In the genomic region with DNA sequence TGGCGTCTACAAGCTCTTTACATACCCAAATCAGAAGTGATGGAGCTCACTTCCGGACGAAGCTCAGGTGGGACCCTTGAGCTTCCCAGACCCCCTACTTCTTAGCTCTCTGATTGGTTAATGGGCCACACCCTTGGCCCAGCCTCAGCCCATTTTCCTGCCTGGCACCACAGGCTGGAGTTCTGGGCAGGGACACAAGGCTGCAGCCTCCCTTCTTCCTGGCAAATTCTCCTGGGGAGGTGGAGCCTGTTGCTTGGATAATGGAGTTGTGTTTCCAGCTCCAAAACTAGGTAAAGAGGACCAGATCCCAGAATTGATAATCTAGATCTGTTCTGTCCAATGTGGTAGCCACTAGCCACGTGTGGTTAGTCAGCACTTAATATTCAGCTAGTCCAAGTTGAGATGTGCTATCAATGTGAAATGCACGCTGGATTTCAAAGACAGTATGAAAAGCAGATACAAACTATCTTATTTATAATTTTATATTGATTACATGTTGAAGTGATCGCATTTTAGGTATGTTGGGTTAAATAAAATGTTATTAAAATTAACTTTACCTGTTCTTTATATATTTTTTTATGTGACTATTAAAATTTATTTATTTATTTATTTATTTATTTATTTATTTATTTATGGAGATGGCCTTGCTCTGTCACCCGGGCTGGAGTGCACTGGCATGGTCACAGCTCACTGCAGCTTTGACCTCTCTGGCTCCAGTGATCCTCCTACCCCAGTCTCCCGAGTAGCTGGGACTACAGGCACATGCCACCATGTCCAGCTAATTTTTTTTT, we compare ENCODE assay signal across 1 cellular context.
TF ChIP-seq lines count a peak whose summit lies in the region.

No MANE protein-coding gene starts in this region.

TF ChIP-seq in HEK293, 187 proteins besides CTCF, POLR2A, EP300 and RAD21 (continued from another document):
- TF ChIP-seq, protein P1, sequence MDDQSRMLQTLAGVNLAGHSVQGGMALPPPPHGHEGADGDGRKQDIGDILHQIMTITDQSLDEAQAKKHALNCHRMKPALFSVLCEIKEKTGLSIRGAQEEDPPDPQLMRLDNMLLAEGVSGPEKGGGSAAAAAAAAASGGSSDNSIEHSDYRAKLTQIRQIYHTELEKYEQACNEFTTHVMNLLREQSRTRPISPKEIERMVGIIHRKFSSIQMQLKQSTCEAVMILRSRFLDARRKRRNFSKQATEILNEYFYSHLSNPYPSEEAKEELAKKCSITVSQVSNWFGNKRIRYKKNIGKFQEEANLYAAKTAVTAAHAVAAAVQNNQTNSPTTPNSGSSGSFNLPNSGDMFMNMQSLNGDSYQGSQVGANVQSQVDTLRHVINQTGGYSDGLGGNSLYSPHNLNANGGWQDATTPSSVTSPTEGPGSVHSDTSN (CRISPR knock-in tag; IDR thresholded peaks at IDR 0.05) = no peak
- peak; percentile 81 for TF ChIP-seq ZNF558 (tag by site-specific recombination; IDR thresholded peaks at IDR 0.05)
- TF ChIP-seq ZNF266 (tag by site-specific recombination; IDR thresholded peaks at IDR 0.05; ENCODE audit: low read depth) = 0 out of 2 replicates have a peak, but pooled peaks have one; percentile 38
- TF ChIP-seq, protein P2, sequence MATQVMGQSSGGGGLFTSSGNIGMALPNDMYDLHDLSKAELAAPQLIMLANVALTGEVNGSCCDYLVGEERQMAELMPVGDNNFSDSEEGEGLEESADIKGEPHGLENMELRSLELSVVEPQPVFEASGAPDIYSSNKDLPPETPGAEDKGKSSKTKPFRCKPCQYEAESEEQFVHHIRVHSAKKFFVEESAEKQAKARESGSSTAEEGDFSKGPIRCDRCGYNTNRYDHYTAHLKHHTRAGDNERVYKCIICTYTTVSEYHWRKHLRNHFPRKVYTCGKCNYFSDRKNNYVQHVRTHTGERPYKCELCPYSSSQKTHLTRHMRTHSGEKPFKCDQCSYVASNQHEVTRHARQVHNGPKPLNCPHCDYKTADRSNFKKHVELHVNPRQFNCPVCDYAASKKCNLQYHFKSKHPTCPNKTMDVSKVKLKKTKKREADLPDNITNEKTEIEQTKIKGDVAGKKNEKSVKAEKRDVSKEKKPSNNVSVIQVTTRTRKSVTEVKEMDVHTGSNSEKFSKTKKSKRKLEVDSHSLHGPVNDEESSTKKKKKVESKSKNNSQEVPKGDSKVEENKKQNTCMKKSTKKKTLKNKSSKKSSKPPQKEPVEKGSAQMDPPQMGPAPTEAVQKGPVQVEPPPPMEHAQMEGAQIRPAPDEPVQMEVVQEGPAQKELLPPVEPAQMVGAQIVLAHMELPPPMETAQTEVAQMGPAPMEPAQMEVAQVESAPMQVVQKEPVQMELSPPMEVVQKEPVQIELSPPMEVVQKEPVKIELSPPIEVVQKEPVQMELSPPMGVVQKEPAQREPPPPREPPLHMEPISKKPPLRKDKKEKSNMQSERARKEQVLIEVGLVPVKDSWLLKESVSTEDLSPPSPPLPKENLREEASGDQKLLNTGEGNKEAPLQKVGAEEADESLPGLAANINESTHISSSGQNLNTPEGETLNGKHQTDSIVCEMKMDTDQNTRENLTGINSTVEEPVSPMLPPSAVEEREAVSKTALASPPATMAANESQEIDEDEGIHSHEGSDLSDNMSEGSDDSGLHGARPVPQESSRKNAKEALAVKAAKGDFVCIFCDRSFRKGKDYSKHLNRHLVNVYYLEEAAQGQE (tag by site-specific recombination; IDR thresholded peaks at IDR 0.05) = peak; percentile 64
- TF ChIP-seq, protein P3, sequence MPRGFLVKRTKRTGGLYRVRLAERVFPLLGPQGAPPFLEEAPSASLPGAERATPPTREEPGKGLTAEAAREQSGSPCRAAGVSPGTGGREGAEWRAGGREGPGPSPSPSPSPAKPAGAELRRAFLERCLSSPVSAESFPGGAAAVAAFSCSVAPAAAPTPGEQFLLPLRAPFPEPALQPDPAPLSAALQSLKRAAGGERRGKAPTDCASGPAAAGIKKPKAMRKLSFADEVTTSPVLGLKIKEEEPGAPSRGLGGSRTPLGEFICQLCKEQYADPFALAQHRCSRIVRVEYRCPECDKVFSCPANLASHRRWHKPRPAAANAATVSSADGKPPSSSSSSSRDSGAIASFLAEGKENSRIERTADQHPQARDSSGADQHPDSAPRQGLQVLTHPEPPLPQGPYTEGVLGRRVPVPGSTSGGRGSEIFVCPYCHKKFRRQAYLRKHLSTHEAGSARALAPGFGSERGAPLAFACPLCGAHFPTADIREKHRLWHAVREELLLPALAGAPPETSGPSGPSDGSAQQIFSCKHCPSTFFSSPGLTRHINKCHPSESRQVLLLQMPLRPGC (tag by site-specific recombination; IDR thresholded peaks at IDR 0.05) = no peak
- TF ChIP-seq ZNF623 (tag by site-specific recombination; IDR thresholded peaks at IDR 0.05) = peak; percentile 74
- TF ChIP-seq ZNF341 (tag by site-specific recombination; IDR thresholded peaks at IDR 0.05; ENCODE audit: low read depth) = no peak
- no peak for TF ChIP-seq ZNF112 (tag by site-specific recombination; IDR thresholded peaks at IDR 0.05)
- no peak for TF ChIP-seq ZNF76 (tag by site-specific recombination; IDR thresholded peaks at IDR 0.05; ENCODE audit: borderline replicate concordance, low read depth)
- peak; percentile 71; the same call in 1 of the 2 replicates for TF ChIP-seq ZNF433 (tag by site-specific recombination; IDR thresholded peaks at IDR 0.05; ENCODE audit: low read depth)
- peak; percentile 44; the same call in 1 of the 2 replicates for TF ChIP-seq ZNF629 (tag by site-specific recombination; IDR thresholded peaks at IDR 0.05)
- 0 out of 2 replicates have a peak, but pooled peaks have one; percentile 34 for TF ChIP-seq ZNF501 (tag by site-specific recombination; IDR thresholded peaks at IDR 0.05)
- TF ChIP-seq ZNF10 (tag by site-specific recombination; IDR thresholded peaks at IDR 0.05) = no peak
- no peak for TF ChIP-seq ZNF248 (tag by site-specific recombination; IDR thresholded peaks at IDR 0.05)
- peak; percentile 74; the same call in 1 of the 2 replicates for TF ChIP-seq ZBTB8A (tag by site-specific recombination; IDR thresholded peaks at IDR 0.05)
- TF ChIP-seq ZNF426 (tag by site-specific recombination; IDR thresholded peaks at IDR 0.05) = peak; percentile 83
- TF ChIP-seq ZFP3 (tag by site-specific recombination; IDR thresholded peaks at IDR 0.05; ENCODE audit: low read depth) = no peak
- TF ChIP-seq KLF10 (tag by site-specific recombination; IDR thresholded peaks at IDR 0.05) = no peak
- TF ChIP-seq, protein P4, sequence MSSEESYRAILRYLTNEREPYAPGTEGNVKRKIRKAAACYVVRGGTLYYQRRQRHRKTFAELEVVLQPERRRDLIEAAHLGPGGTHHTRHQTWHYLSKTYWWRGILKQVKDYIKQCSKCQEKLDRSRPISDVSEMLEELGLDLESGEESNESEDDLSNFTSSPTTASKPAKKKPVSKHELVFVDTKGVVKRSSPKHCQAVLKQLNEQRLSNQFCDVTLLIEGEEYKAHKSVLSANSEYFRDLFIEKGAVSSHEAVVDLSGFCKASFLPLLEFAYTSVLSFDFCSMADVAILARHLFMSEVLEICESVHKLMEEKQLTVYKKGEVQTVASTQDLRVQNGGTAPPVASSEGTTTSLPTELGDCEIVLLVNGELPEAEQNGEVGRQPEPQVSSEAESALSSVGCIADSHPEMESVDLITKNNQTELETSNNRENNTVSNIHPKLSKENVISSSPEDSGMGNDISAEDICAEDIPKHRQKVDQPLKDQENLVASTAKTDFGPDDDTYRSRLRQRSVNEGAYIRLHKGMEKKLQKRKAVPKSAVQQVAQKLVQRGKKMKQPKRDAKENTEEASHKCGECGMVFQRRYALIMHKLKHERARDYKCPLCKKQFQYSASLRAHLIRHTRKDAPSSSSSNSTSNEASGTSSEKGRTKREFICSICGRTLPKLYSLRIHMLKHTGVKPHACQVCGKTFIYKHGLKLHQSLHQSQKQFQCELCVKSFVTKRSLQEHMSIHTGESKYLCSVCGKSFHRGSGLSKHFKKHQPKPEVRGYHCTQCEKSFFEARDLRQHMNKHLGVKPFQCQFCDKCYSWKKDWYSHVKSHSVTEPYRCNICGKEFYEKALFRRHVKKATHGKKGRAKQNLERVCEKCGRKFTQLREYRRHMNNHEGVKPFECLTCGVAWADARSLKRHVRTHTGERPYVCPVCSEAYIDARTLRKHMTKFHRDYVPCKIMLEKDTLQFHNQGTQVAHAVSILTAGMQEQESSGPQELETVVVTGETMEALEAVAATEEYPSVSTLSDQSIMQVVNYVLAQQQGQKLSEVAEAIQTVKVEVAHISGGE (tag by site-specific recombination; conservative IDR thresholded peaks at IDR 0.05; ENCODE audit: low read depth) = peak; percentile 68
- TF ChIP-seq, protein P5, sequence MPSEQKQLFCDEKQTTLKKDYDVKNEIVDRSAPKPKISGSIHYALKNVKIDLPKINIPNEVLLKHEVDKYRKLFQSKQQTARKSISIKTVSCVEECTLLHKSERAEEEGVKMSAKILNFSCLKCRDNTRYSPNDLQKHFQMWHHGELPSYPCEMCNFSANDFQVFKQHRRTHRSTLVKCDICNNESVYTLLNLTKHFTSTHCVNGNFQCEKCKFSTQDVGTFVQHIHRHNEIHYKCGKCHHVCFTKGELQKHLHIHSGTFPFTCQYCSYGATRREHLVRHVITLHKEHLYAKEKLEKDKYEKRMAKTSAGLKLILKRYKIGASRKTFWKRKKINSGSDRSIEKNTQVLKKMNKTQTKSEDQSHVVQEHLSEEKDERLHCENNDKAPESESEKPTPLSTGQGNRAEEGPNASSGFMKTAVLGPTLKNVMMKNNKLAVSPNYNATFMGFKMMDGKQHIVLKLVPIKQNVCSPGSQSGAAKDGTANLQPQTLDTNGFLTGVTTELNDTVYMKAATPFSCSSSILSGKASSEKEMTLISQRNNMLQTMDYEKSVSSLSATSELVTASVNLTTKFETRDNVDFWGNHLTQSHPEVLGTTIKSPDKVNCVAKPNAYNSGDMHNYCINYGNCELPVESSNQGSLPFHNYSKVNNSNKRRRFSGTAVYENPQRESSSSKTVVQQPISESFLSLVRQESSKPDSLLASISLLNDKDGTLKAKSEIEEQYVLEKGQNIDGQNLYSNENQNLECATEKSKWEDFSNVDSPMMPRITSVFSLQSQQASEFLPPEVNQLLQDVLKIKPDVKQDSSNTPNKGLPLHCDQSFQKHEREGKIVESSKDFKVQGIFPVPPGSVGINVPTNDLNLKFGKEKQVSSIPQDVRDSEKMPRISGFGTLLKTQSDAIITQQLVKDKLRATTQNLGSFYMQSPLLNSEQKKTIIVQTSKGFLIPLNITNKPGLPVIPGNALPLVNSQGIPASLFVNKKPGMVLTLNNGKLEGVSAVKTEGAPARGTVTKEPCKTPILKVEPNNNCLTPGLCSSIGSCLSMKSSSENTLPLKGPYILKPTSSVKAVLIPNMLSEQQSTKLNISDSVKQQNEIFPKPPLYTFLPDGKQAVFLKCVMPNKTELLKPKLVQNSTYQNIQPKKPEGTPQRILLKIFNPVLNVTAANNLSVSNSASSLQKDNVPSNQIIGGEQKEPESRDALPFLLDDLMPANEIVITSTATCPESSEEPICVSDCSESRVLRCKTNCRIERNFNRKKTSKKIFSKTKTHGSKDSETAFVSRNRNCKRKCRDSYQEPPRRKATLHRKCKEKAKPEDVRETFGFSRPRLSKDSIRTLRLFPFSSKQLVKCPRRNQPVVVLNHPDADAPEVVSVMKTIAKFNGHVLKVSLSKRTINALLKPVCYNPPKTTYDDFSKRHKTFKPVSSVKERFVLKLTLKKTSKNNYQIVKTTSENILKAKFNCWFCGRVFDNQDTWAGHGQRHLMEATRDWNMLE (tag by site-specific recombination; conservative IDR thresholded peaks at IDR 0.05; ENCODE audit: low read depth) = peak; percentile 83
- peak; percentile 93 for TF ChIP-seq ZNF394 (tag by site-specific recombination; IDR thresholded peaks at IDR 0.05; ENCODE audit: borderline replicate concordance)
- peak; percentile 70; the same call in 1 of the 2 replicates for TF ChIP-seq ZNF140 (tag by site-specific recombination; IDR thresholded peaks at IDR 0.05)
- peak; percentile 36 for TF ChIP-seq ZNF654 (tag by site-specific recombination; IDR thresholded peaks at IDR 0.05; ENCODE audit: low read depth)
- no peak for TF ChIP-seq GFI1B (tag by site-specific recombination; IDR thresholded peaks at IDR 0.05)
- 0 out of 2 replicates have a peak, but pooled peaks have one; percentile 44 for TF ChIP-seq ZNF791 (tag by site-specific recombination; IDR thresholded peaks at IDR 0.05)
- TF ChIP-seq ZNF664 (tag by site-specific recombination; IDR thresholded peaks at IDR 0.05) = peak; percentile 41; the same call in 1 of the 2 replicates
- no peak for TF ChIP-seq ZNF175 (tag by site-specific recombination; IDR thresholded peaks at IDR 0.05)
- 0 out of 2 replicates have a peak, but pooled peaks have one; percentile 23 for TF ChIP-seq ZBTB21 (tag by site-specific recombination; IDR thresholded peaks at IDR 0.05)
